Comparison of ENCODE assay signal across 8 cellular contexts in genomic region chr21:41768371-41769042, GRCh38. TPM values are rescaled to one million over a fixed set of nuclear protein-coding genes. Genes with fewer than 3 reads are reported as not detected.
DNase-seq lines count a peak whose midpoint lies in the region; ATAC-seq and TF ChIP-seq lines count a peak whose summit lies in the region.

No MANE protein-coding gene starts in this region.

- H3K36me3 Mint-ChIP-seq in T-helper 17 cell (ENCODE audit: low read depth) (no peaks in the 10 kb centered on the region), endothelial cell (ENCODE audit: low read depth, unreplicated experiment) (peaks cover 4% of the 10 kb centered on the region), nephron (ENCODE audit: low read depth) (no peaks in the 10 kb centered on the region)

- H3K27me3 Mint-ChIP-seq in T-helper 17 cell (peaks cover 87% of the 10 kb centered on the region), endothelial cell (ENCODE audit: unreplicated experiment) (peaks cover 7% of the 10 kb centered on the region), nephron (ENCODE audit: low read depth) (peaks cover 94% of the 10 kb centered on the region)

- ATAC-seq in T-helper 17 cell: peak; percentile 52
- no peak for ATAC-seq in GM18867 (IDR thresholded peaks at IDR 0.05; ENCODE audit: unreplicated experiment)
- ATAC-seq in GM21447 (IDR thresholded peaks at IDR 0.05; ENCODE audit: unreplicated experiment): no peak
- no peak for ATAC-seq in GM18520 (IDR thresholded peaks at IDR 0.05; ENCODE audit: unreplicated experiment)

- peak; percentile 13 for DNase-seq in DMS114 treated with DMSO at 0.1 percent for 48 hours (lab: John Stamatoyannopoulos, UW; ENCODE audit: unreplicated experiment)
- no peak for DNase-seq in T-helper 17 cell
- peak; percentile 72 for DNase-seq in endothelial cell (ENCODE audit: low spot score)

- H3K4me3 Mint-ChIP-seq in T-helper 17 cell (peak overlapping the region; percentile 84), endothelial cell (ENCODE audit: unreplicated experiment) (peak overlapping the region; percentile 97), nephron (peak overlapping the region; percentile 83 to 84 (median 83))

- 0 out of 2 replicates have a peak, but pooled peaks have one; percentile 3 for TF ChIP-seq EP300 in Ishikawa (IDR thresholded peaks at IDR 0.05; ENCODE audit: borderline replicate concordance)

- no peaks in the 10 kb centered on the region for H3K9me3 Mint-ChIP-seq in endothelial cell (ENCODE audit: unreplicated experiment)
- no peaks in the 10 kb centered on the region for H3K9me3 Mint-ChIP-seq in nephron

- no peak for TF ChIP-seq CTCF in endothelial cell (IDR thresholded peaks at IDR 0.05; ENCODE audit: unreplicated experiment)
- TF ChIP-seq CTCF in nephron (IDR thresholded peaks at IDR 0.05; ENCODE audit: unreplicated experiment in 3 of 3): peak; percentile 22 to 38 (median 28)

- no peaks in the 10 kb centered on the region for H3K9me3 ChIP-seq in T-helper 17 cell (ENCODE audit: control insufficient read depth, low read length, poor library complexity, severe bottlenecking)

- no peak for TF ChIP-seq RAD21 in Ishikawa (IDR thresholded peaks at IDR 0.05; ENCODE audit: low read depth)

- H3K4me1 Mint-ChIP-seq in T-helper 17 cell: peaks cover 20% of the 10 kb centered on the region
- H3K4me1 Mint-ChIP-seq in endothelial cell (ENCODE audit: unreplicated experiment): peaks cover 45% of the 10 kb centered on the region
- peaks cover 47% of the 10 kb centered on the region for H3K4me1 Mint-ChIP-seq in nephron

- peak overlapping the region; percentile 45 for H3K27ac Mint-ChIP-seq in T-helper 17 cell
- peak overlapping the region; percentile 97 for H3K27ac Mint-ChIP-seq in endothelial cell (ENCODE audit: unreplicated experiment)
- H3K27ac Mint-ChIP-seq in nephron: peak overlapping the region; percentile 18 to 92 (median 51)

TF ChIP-seq in Ishikawa, 13 proteins besides CTCF, POLR2A, EP300 and RAD21:
- no peak for TF ChIP-seq YY1 (IDR thresholded peaks at IDR 0.05; ENCODE audit: low read depth)
- TF ChIP-seq NFIC (IDR thresholded peaks at IDR 0.05): no peak
- TF ChIP-seq MAX (IDR thresholded peaks at IDR 0.05): no peak
- TF ChIP-seq ZBTB7A (IDR thresholded peaks at IDR 0.05; ENCODE audit: low read depth): no peak
- TF ChIP-seq TEAD4 (IDR thresholded peaks at IDR 0.05): no peak
- no peak for TF ChIP-seq FOXM1 (IDR thresholded peaks at IDR 0.05; ENCODE audit: borderline replicate concordance, low read depth)
- no peak for TF ChIP-seq TCF12 (IDR thresholded peaks at IDR 0.05; ENCODE audit: low read depth)
- no peak for TF ChIP-seq TAF1 (IDR thresholded peaks at IDR 0.05; ENCODE audit: low read depth)
- no peak for TF ChIP-seq CEBPB (IDR thresholded peaks at IDR 0.05)

RNA-seq across cellular contexts. Expression of gene RIPK4, which starts 1.7 kb away (rescaled TPM):
- total RNA-seq in T-helper 17 cell (under 1 TPM; 0.37 to 0.50 TPM), endothelial cell (ENCODE audit: unreplicated experiment) (9.6 TPM)

Comparison
In these comparisons a context has a peak if more than half of its experiments do, and no peak if none do; other contexts are left out.
1. DNase-seq: peak in DMS114 treated with DMSO at 0.1 percent for 48 hours (single experiment) and endothelial cell (single experiment); none in T-helper 17 cell (0 of 3).
2. H3K27ac Mint-ChIP-seq: peak in every context shown above with its lines; median percentile 97 in endothelial cell; 51 in nephron; 45 in T-helper 17 cell.
3. Peak in every context shown above with its lines, with median percentiles within 50 percentile points of each other: H3K4me3 Mint-ChIP-seq.